Comparison of ENCODE assay signal across 10 cellular contexts in genomic region chr9:33163433-33164137, GRCh38. TPM values are rescaled to one million over a fixed set of nuclear protein-coding genes. Genes with fewer than 3 reads are reported as not detected.
A peak's percentile ranks its signal among the peaks of the same experiment; 100 is the strongest.
DNase-seq lines count a peak whose midpoint lies in the region; ATAC-seq and TF ChIP-seq lines count a peak whose summit lies in the region.
"Had no signal": no experiment of that assay in that cellular context is flagged by ENCODE, and none has a peak within 500 bp of the region (broad histone marks: within the 10 kb centered on the region; RNA-seq: fewer than 3 reads in every experiment).

No MANE protein-coding gene starts in this region.

- no peak overlapping the region; a peak in 1 of 4 replicates for H4K8ac ChIP-seq in IMR-90 (ENCODE audit: low read depth in 2 of 2, low read length in 2 of 2)

- H4K5ac ChIP-seq in IMR-90 (ENCODE audit: low read depth, low read length) = peak overlapping the region; percentile 15; the same call in 1 of the 2 replicates

- H2AK9ac ChIP-seq in IMR-90 (replicated peaks; ENCODE audit: low read depth, low read length, poor library complexity) = peak overlapping the region; percentile 11

- no peaks in the 10 kb centered on the region for H3K27me3 ChIP-seq in IMR-90 (ENCODE audit: control insufficient read depth, insufficient read depth, low read length)

- no peaks in the 10 kb centered on the region for H3K36me3 ChIP-seq in IMR-90 (ENCODE audit: control insufficient read depth, insufficient read depth, low read length)

- H3K27ac ChIP-seq in IMR-90 (ENCODE audit: insufficient read depth, low read length) (peak overlapping the region; percentile 88; the same call in 1 of the 2 replicates), cingulate gyrus (ENCODE audit: low read depth, low read length) (peak overlapping the region; percentile 22)

- peaks cover 76% of the 10 kb centered on the region for H3K4me1 Mint-ChIP-seq in nephron

- H3K4me2 ChIP-seq in IMR-90 (ENCODE audit: low read depth, low read length) = peak overlapping the region; percentile 58; the same call in 1 of the 2 replicates

- H2AK5ac ChIP-seq in IMR-90 (ENCODE audit: low read depth, low read length) = peak overlapping the region; percentile 80

- H2BK15ac ChIP-seq in IMR-90 (ENCODE audit: low read depth, low read length) = peak overlapping the region; percentile 75; the same call in 1 of the 3 replicates

- no peak overlapping the region for H3K56ac ChIP-seq in IMR-90 (ENCODE audit: extremely low read depth, insufficient read depth, low read length)

- H3K79me1 ChIP-seq in IMR-90 (ENCODE audit: low read depth in 1 of 2, low read length in 2 of 2) = peaks cover 11 to 78% of the 10 kb centered on the region in 2 experiments

- H2BK5ac ChIP-seq in IMR-90 (ENCODE audit: low read depth, low read length, poor library complexity, severe bottlenecking) = peak overlapping the region; percentile 55

- H3K4me3 ChIP-seq in AG04449 (ENCODE audit: low read depth, low read length) = peak overlapping the region; percentile 92; the same call in 1 of the 2 replicates
- no peak overlapping the region for H3K4me3 ChIP-seq in IMR-90 (ENCODE audit: insufficient read depth, low read depth, low read length)

- H2BK120ac ChIP-seq in IMR-90 (ENCODE audit: low read depth, low read length) = peak overlapping the region; percentile 76

- no TSS peak for BruUV-seq in IMR-90 (replicated peaks; lab: Mats Ljungman, UMichigan)

- CTCF ChIA-PET in AG04449 (lab: Yijun Ruan, JAX) = interaction anchor here (1.4 kb wide), 1 partner anchor 62 kb away, joined by 4 read pairs; no protein-coding TSS in a partner anchor
- CTCF ChIA-PET in IMR-90 (lab: Yijun Ruan, JAX) = interaction anchor here (0.6 kb wide), 1 partner anchor 904 kb away, joined by 3 read pairs; no protein-coding TSS in a partner anchor

- H2BK20ac ChIP-seq in IMR-90 (ENCODE audit: low read depth, low read length) = 0 out of 2 replicates have a peak overlapping the region, but pooled peaks have one; percentile 69

- no peaks in the 10 kb centered on the region for H3K36me3 Mint-ChIP-seq in nephron (ENCODE audit: low read depth)

- H4K20me1 ChIP-seq in IMR-90 (ENCODE audit: insufficient read depth, low read length) = peaks cover 5% of the 10 kb centered on the region; the same call in 1 of the 2 replicates

- peak overlapping the region; percentile 84 for H3K4ac ChIP-seq in IMR-90 (ENCODE audit: low read depth, low read length)

- POLR2A ChIA-PET in AG04449 (lab: Yijun Ruan, JAX) = interaction anchor here (4.6 kb wide), 1 partner anchor 12 kb away, joined by 39 read pairs; no protein-coding TSS in a partner anchor
- POLR2A ChIA-PET in IMR-90 (lab: Charles Lee; ENCODE audit: unreplicated experiment) = no interaction called here

- H3K9ac ChIP-seq in IMR-90 (ENCODE audit: low read depth, low read length) = no peak overlapping the region

- H3K4me3 Mint-ChIP-seq in nephron = peak overlapping the region; percentile 65 to 84 (median 76)

- H3K18ac ChIP-seq in IMR-90 (ENCODE audit: low read depth, low read length) = peak overlapping the region; percentile 12; the same call in 1 of the 2 replicates

- DNase-seq in AG04449 (ENCODE audit: low read depth, low spot score) = no peak
- DNase-seq in IMR-90 = no peak
- no peak for DNase-seq in NCI-H2029 (lab: John Stamatoyannopoulos, UW)
- DNase-seq in COLO668 (lab: John Stamatoyannopoulos, UW; ENCODE audit: unreplicated experiment) = no peak
- DNase-seq: NCI-H446; stimulated activated naive CD4-positive, alpha-beta T cell treated with Interleukin-2 at 50 U/mL for 16 hours had no signal

- WGBS in IMR-90 (ENCODE audit: extremely low coverage in 2 of 2, insufficient read length in 1 of 2), 2 experiments = 100% methylated on average over 1 of the region's 8 CpGs; no CpG with 5 or more reads in 1 of the 2 experiments

- no peak overlapping the region for H3K23ac ChIP-seq in IMR-90 (ENCODE audit: low read depth, low read length)

- intact Hi-C loops in IMR-90 (cut with micrococcal nuclease) = no loop called here

- peak overlapping the region; percentile 80 to 99 (median 86) for H3K27ac Mint-ChIP-seq in nephron

- no peak for TF ChIP-seq POLR2A in IMR-90 (IDR thresholded peaks at IDR 0.05; ENCODE audit: low read depth, low read length)

- no peak for TF ChIP-seq RAD21 in IMR-90 (IDR thresholded peaks at IDR 0.05; ENCODE audit: low read length)

- no peak overlapping the region for H2AFZ ChIP-seq in IMR-90 (replicated peaks; ENCODE audit: low read length, poor library complexity)

- in situ Hi-C loops in IMR-90 (cut with MboI; ENCODE audit: low sequenced_read_pairs) = no loop called here

- H3K9me3 ChIP-seq in IMR-90 (ENCODE audit: control insufficient read depth, insufficient read depth, low read length) = no peaks in the 10 kb centered on the region

- ATAC-seq in IMR-90 (ENCODE audit: low read depth) (no peak), HG03280 (IDR thresholded peaks at IDR 0.05; ENCODE audit: unreplicated experiment) (no peak), GM19023 (IDR thresholded peaks at IDR 0.05; ENCODE audit: unreplicated experiment) (no peak)

- no peaks in the 10 kb centered on the region for H3K27me3 Mint-ChIP-seq in nephron (ENCODE audit: low read depth)

- H3K4me1 ChIP-seq in IMR-90 (ENCODE audit: control insufficient read depth, insufficient read depth, low read length) = peaks cover 55% of the 10 kb centered on the region

- peaks cover 31% of the 10 kb centered on the region for H3K9me1 ChIP-seq in IMR-90 (ENCODE audit: insufficient read depth, low read length)

- H3K14ac ChIP-seq in IMR-90 (replicated peaks; ENCODE audit: low read depth, low read length) = peak overlapping the region; percentile 79; the same call in 1 of the 2 replicates

- TF ChIP-seq CTCF in AG04449 (IDR thresholded peaks at IDR 0.05; ENCODE audit: insufficient read depth, low read length, missing control alignments) (no peak), IMR-90 (conservative IDR thresholded peaks at IDR 0.05; ENCODE audit: low read depth, low read length) (no peak), nephron (IDR thresholded peaks at IDR 0.05; ENCODE audit: unreplicated experiment in 3 of 3) (no peak)

- H3K9me3 Mint-ChIP-seq in nephron = no peaks in the 10 kb centered on the region

- H4K91ac ChIP-seq in IMR-90 (ENCODE audit: insufficient read depth, low read depth, low read length) = peak overlapping the region; percentile 75

- dilution Hi-C loops in IMR-90 (cut with HindIII; ENCODE audit: low sequenced_read_pairs, unreplicated experiment) = no loop called here

TF ChIP-seq in IMR-90, 13 proteins besides CTCF, POLR2A, EP300 and RAD21:
- TF ChIP-seq MAFK (IDR thresholded peaks at IDR 0.05; ENCODE audit: low read depth, low read length) (no peak), CHD1 (IDR thresholded peaks at IDR 0.05; ENCODE audit: low read depth, low read length) (no peak), MAZ (IDR thresholded peaks at IDR 0.05; ENCODE audit: borderline replicate concordance, low read depth, low read length) (no peak), BHLHE40 (IDR thresholded peaks at IDR 0.05; ENCODE audit: low read depth, low read length) (no peak), MXI1 (IDR thresholded peaks at IDR 0.05; ENCODE audit: borderline replicate concordance, low read depth, low read length) (no peak), FOS (IDR thresholded peaks at IDR 0.05; ENCODE audit: low read depth, low read length) (no peak), NFE2L2 (IDR thresholded peaks at IDR 0.05; ENCODE audit: low read depth, low read length) (no peak), RFX5 (IDR thresholded peaks at IDR 0.05; ENCODE audit: low read depth, low read length) (no peak), SMC3 (IDR thresholded peaks at IDR 0.05; ENCODE audit: low read depth, low read length) (no peak), RCOR1 (IDR thresholded peaks at IDR 0.05; ENCODE audit: insufficient replicate concordance, low read length) (no peak), CEBPB (IDR thresholded peaks at IDR 0.05; ENCODE audit: low read depth, low read length) (no peak)
- TF ChIP-seq, protein P1, sequence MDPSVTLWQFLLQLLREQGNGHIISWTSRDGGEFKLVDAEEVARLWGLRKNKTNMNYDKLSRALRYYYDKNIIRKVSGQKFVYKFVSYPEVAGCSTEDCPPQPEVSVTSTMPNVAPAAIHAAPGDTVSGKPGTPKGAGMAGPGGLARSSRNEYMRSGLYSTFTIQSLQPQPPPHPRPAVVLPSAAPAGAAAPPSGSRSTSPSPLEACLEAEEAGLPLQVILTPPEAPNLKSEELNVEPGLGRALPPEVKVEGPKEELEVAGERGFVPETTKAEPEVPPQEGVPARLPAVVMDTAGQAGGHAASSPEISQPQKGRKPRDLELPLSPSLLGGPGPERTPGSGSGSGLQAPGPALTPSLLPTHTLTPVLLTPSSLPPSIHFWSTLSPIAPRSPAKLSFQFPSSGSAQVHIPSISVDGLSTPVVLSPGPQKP (IDR thresholded peaks at IDR 0.05; ENCODE audit: borderline replicate concordance, low read depth, low read length) = no peak
- TF ChIP-seq, protein P2, sequence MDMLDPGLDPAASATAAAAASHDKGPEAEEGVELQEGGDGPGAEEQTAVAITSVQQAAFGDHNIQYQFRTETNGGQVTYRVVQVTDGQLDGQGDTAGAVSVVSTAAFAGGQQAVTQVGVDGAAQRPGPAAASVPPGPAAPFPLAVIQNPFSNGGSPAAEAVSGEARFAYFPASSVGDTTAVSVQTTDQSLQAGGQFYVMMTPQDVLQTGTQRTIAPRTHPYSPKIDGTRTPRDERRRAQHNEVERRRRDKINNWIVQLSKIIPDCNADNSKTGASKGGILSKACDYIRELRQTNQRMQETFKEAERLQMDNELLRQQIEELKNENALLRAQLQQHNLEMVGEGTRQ (IDR thresholded peaks at IDR 0.05; ENCODE audit: low read depth, low read length) = no peak

RNA-seq across cellular contexts. Expression of gene B4GALT1, which starts 3.6 kb away (rescaled TPM):
- 8.8 and 11.9 TPM in 2 replicates for total RNA-seq in IMR-90 (2012; rRNA removed)
- 37.6 and 37.8 TPM in 2 replicates for polyA plus RNA-seq in IMR-90 (2012; rRNA removed)
- 28.7 and 34.0 TPM in 2 replicates for polyA plus RNA-seq in IMR-90 (2012; cell fraction: cytosol; rRNA removed)
- 15.4 and 23.3 TPM in 2 replicates for polyA plus RNA-seq in IMR-90 (2012; cell fraction: nucleus; rRNA removed; ENCODE audit: low replicate concordance)
